In genomic region chr10:117509573-117509972, GRCh38 we compare ENCODE assay signal across 21 cellular contexts. TPM values are rescaled to one million over a fixed set of nuclear protein-coding genes. Genes with fewer than 3 reads are reported as not detected.
DNase-seq lines count a peak whose midpoint lies in the region; ATAC-seq, FAIRE-seq and TF ChIP-seq lines count a peak whose summit lies in the region.
"Had no signal": no experiment of that assay in that cellular context is flagged by ENCODE, and none has a peak within 500 bp of the region (broad histone marks: within the 10 kb centered on the region; RNA-seq: fewer than 3 reads in every experiment).

No MANE protein-coding gene starts in this region.

- H3K4me2 ChIP-seq in trophoblast cell (ENCODE audit: low read length) = no peak overlapping the region

- H3K79me1 ChIP-seq in trophoblast cell (ENCODE audit: low read length) = no peaks in the 10 kb centered on the region

- no peak overlapping the region for H4K91ac ChIP-seq in trophoblast cell (ENCODE audit: low read depth, low read length)

- H3K23ac ChIP-seq in trophoblast cell (ENCODE audit: low read length) = no peak overlapping the region

- H3K9ac ChIP-seq in endodermal cell (ENCODE audit: extremely low read depth, low read length, poor library complexity, severe bottlenecking) (no peak overlapping the region), trophoblast cell (ENCODE audit: low read length) (no peak overlapping the region)
- H3K9ac ChIP-seq: GM23248 had no signal

- H3K27me3 ChIP-seq in bronchial epithelial cell (ENCODE audit: control insufficient read depth, insufficient read depth, low read length) (no peaks in the 10 kb centered on the region), endodermal cell (ENCODE audit: control insufficient read depth, insufficient read depth, low read length, poor library complexity, severe bottlenecking) (peaks cover 24% of the 10 kb centered on the region), trophoblast cell (ENCODE audit: insufficient read depth, low read length) (no peaks in the 10 kb centered on the region), upper lobe of right lung (peaks cover 12% of the 10 kb centered on the region)

- H3K18ac ChIP-seq in trophoblast cell (ENCODE audit: low read length) = no peak overlapping the region

- no peak overlapping the region for H2BK5ac ChIP-seq in trophoblast cell (ENCODE audit: low read depth, low read length, poor library complexity)

- peak; percentile 97 for FAIRE-seq in bronchial epithelial cell (lab: Jason Lieb, UNC)
- FAIRE-seq: GM12891, GM18507, H1 had no signal

- no peak overlapping the region for H3K27ac ChIP-seq in endodermal cell (ENCODE audit: low read depth, low read length)
- no peak overlapping the region for H3K27ac ChIP-seq in trophoblast cell (ENCODE audit: low read depth, low read length)
- no peak overlapping the region for H3K27ac ChIP-seq in upper lobe of right lung
- H3K27ac ChIP-seq: GM23248 had no signal

- TF ChIP-seq CTCF in bronchial epithelial cell (IDR thresholded peaks at IDR 0.05; ENCODE audit: insufficient read depth, low read length, severe bottlenecking) (no peak), endodermal cell (conservative IDR thresholded peaks at IDR 0.05) (no peak), upper lobe of right lung (IDR thresholded peaks at IDR 0.05) (no peak)

- no peak overlapping the region for H2BK120ac ChIP-seq in trophoblast cell (ENCODE audit: insufficient read depth, low read length, poor library complexity)

- no peaks in the 10 kb centered on the region for H3K79me2 ChIP-seq in trophoblast cell (ENCODE audit: control insufficient read depth, insufficient read depth, low read length, poor library complexity)

- H2AFZ ChIP-seq in trophoblast cell (ENCODE audit: insufficient read depth, low read length, poor library complexity) = no peak overlapping the region
- H2AFZ ChIP-seq: GM23248 had no signal

- peak overlapping the region; percentile 32 for H4K12ac ChIP-seq in trophoblast cell (ENCODE audit: low read depth, low read length)

- intact Hi-C loops in upper lobe of right lung (cut with DNase I) = no loop called here

- H2BK12ac ChIP-seq in trophoblast cell (ENCODE audit: low read length) = no peak overlapping the region

- H3K4ac ChIP-seq in trophoblast cell (ENCODE audit: low read depth, low read length) = no peak overlapping the region

- peaks cover 3% of the 10 kb centered on the region for H3K4me1 Mint-ChIP-seq in endodermal cell
- H3K4me1 Mint-ChIP-seq: CD4-positive, alpha-beta memory T cell had no signal

- no peak overlapping the region for H2AK5ac ChIP-seq in trophoblast cell (ENCODE audit: low read length)

- H3K36me3 ChIP-seq in bronchial epithelial cell (ENCODE audit: control insufficient read depth, insufficient read depth, low read length) (no peaks in the 10 kb centered on the region), endodermal cell (ENCODE audit: control insufficient read depth, insufficient read depth, low read length) (no peaks in the 10 kb centered on the region), trophoblast cell (ENCODE audit: control insufficient read depth in 1 of 2, insufficient read depth in 2 of 2, low read length in 2 of 2) (no peaks in the 10 kb centered on the region), upper lobe of right lung (no peaks in the 10 kb centered on the region)

- H3K9me3 ChIP-seq in endodermal cell (ENCODE audit: control insufficient read depth, low read length) = no peaks in the 10 kb centered on the region
- H3K9me3 ChIP-seq in trophoblast cell (ENCODE audit: insufficient read depth, low read depth, low read length) = no peaks in the 10 kb centered on the region
- H3K9me3 ChIP-seq in upper lobe of right lung = no peaks in the 10 kb centered on the region

- H3K9me3 Mint-ChIP-seq in endodermal cell = no peaks in the 10 kb centered on the region
- H3K9me3 Mint-ChIP-seq: CD4-positive, alpha-beta memory T cell; HFFc6 had no signal

- H3K4me3 ChIP-seq in bronchial epithelial cell (ENCODE audit: low read depth, low read length) (no peak overlapping the region), endodermal cell (ENCODE audit: low read length) (no peak overlapping the region), trophoblast cell (ENCODE audit: low read depth, low read length) (no peak overlapping the region), upper lobe of right lung (no peak overlapping the region)
- H3K4me3 ChIP-seq: GM23248 had no signal

- ATAC-seq in upper lobe of right lung = no peak

- no peak overlapping the region for H3K4me3 Mint-ChIP-seq in endodermal cell
- H3K4me3 Mint-ChIP-seq: CD4-positive, alpha-beta memory T cell; HFFc6 had no signal

- H3K14ac ChIP-seq in trophoblast cell (ENCODE audit: low read length) = no peak overlapping the region

- H3K4me1 ChIP-seq in endodermal cell (ENCODE audit: control insufficient read depth, insufficient read depth, low read length) (peaks cover 4% of the 10 kb centered on the region), trophoblast cell (ENCODE audit: control insufficient read depth in 1 of 2, insufficient read depth in 2 of 2, low read length in 2 of 2) (no peaks in the 10 kb centered on the region), upper lobe of right lung (no peaks in the 10 kb centered on the region)

- no peak overlapping the region for H4K8ac ChIP-seq in trophoblast cell (ENCODE audit: low read depth, low read length)

- DNase-seq in bronchial epithelial cell (ENCODE audit: low read depth) (no peak), endodermal cell (peak; percentile 21), trophoblast cell (no peak), upper lobe of right lung (no peak)
- DNase-seq in central memory CD4-positive, alpha-beta T cell = no peak
- no peak for DNase-seq in activated CD8-positive, alpha-beta memory T cell treated with anti-CD3 and anti-CD28 coated beads for 24 hours
- DNase-seq: C1 segment of cervical spinal cord; Calu3; CD4-positive, alpha-beta memory T cell; COR-L47; DMS53; DMS79 treated with DMSO at 0.1 percent for 48 hours; GF-D8; GM23248; H7; HFFc6 had no signal

- 95 to 98% methylated on average over 7 of the region's 7 CpGs for WGBS in endodermal cell (ENCODE audit: insufficient coverage in 1 of 2, insufficient read length in 1 of 2), 2 experiments
- WGBS in trophoblast cell (ENCODE audit: extremely low coverage, insufficient coverage, insufficient read length) = no CpG with 5 or more reads among the region's 7 CpGs

- H3K27ac Mint-ChIP-seq in endodermal cell = no peak overlapping the region
- H3K27ac Mint-ChIP-seq: CD4-positive, alpha-beta memory T cell; HFFc6 had no signal

- no peaks in the 10 kb centered on the region for H3K36me3 Mint-ChIP-seq in endodermal cell (ENCODE audit: low read depth)
- H3K36me3 Mint-ChIP-seq: CD4-positive, alpha-beta memory T cell had no signal

- H3K27me3 Mint-ChIP-seq in endodermal cell (ENCODE audit: insufficient read depth) = peaks cover 60% of the 10 kb centered on the region

RNA-seq across cellular contexts. Expression of gene EMX2, which starts 33.0 kb away (rescaled TPM):
- total RNA-seq in bronchial epithelial cell (not detected in 2 replicates), endodermal cell (under 1 TPM in 1 of 2 donors, not detected in 1; 0.18 TPM), upper lobe of right lung (not detected)
- polyA plus RNA-seq in endodermal cell (2013, experiment 1 of 2) = 3.8 TPM
- polyA plus RNA-seq in endodermal cell (2013, experiment 2 of 2) = 4.6 TPM
- 0.05 TPM in 1 of 2 replicates, not detected in the other for polyA plus RNA-seq in trophoblast cell (2013)
- total RNA-seq: A673; Calu3; CD4-positive, alpha-beta memory T cell; G401; H1; H7; HFFc6 had no signal
- polyA plus RNA-seq: CD4-positive, alpha-beta memory T cell; H1 had no signal
